Comparison of ENCODE assay signal across 8 cellular contexts in the genomic region with DNA sequence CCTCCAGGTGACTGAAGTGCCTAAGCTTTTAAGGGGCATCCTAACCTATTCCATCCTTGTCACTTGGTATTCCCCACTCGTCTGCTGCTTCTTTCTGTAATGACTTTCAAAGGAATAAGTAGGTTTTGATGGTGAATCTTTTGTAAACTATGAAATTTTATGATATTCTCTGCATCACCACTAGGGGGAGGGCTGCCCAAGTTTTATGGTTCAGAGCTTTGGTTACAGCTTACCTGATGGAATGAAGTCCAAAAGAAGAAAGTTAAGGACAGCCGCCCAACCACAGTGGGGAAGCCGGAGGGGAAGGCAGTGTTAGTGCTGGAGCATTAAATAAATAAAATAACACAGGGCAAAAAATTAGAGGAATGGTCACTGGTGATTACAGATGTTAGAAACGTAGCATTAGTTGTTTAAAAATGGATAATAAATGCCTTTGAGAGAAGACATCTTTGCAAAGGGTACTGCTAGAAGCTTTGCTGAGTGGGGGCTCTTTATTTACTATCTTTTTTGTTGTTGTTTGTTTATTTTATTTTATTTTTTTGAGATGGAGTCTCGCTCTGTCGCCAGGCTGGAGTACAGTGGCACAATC.
DNase-seq lines count a peak whose midpoint lies in the region; ATAC-seq and TF ChIP-seq lines count a peak whose summit lies in the region.

No MANE protein-coding gene starts in this region.

- H3K36me3 ChIP-seq in A673 (ENCODE audit: insufficient read depth, low read length, poor library complexity, severe bottlenecking) = no peaks in the 10 kb centered on the region
- no peaks in the 10 kb centered on the region for H3K36me3 ChIP-seq in IMR-90 (ENCODE audit: control insufficient read depth, insufficient read depth, low read length)
- H3K36me3 ChIP-seq in esophagus squamous epithelium = no peaks in the 10 kb centered on the region

- H2BK20ac ChIP-seq in IMR-90 (ENCODE audit: low read depth, low read length) = no peak overlapping the region

- no peak overlapping the region for H2BK5ac ChIP-seq in IMR-90 (ENCODE audit: low read depth, low read length, poor library complexity, severe bottlenecking)

- no peaks in the 10 kb centered on the region for H4K20me1 ChIP-seq in IMR-90 (ENCODE audit: insufficient read depth, low read length)

- peak; percentile 35; the same call in 1 of the 2 replicates for TF ChIP-seq RAD21 in IMR-90 (IDR thresholded peaks at IDR 0.05; ENCODE audit: low read length)

- TF ChIP-seq CTCF in A673 (conservative IDR thresholded peaks at IDR 0.05; ENCODE audit: low read depth, low read length) = peak; percentile 82
- peak; percentile 59 for TF ChIP-seq CTCF in IMR-90 (conservative IDR thresholded peaks at IDR 0.05; ENCODE audit: low read depth, low read length)
- peak; percentile 44 to 66 (median 57) for TF ChIP-seq CTCF in esophagus squamous epithelium (IDR thresholded peaks at IDR 0.05)

- no peak overlapping the region for H4K91ac ChIP-seq in IMR-90 (ENCODE audit: insufficient read depth, low read depth, low read length)

- no peaks in the 10 kb centered on the region for H3K27me3 ChIP-seq in A673 (replicated peaks; ENCODE audit: insufficient read depth, low read depth, low read length, poor library complexity)
- H3K27me3 ChIP-seq in IMR-90 (ENCODE audit: control insufficient read depth, insufficient read depth, low read length) = no peaks in the 10 kb centered on the region
- no peaks in the 10 kb centered on the region for H3K27me3 ChIP-seq in esophagus squamous epithelium

- no peak overlapping the region for H2BK120ac ChIP-seq in IMR-90 (ENCODE audit: low read depth, low read length)

- intact Hi-C loops in A673 (cut with micrococcal nuclease; ENCODE audit: unreplicated experiment) (loop anchor here (2.0 kb wide), 1 partner anchor 1521 kb away; no protein-coding TSS in a partner anchor), IMR-90 (cut with micrococcal nuclease) (loop anchor here (2.0 kb wide), 1 partner anchor 1521 kb away; no protein-coding TSS in a partner anchor), esophagus squamous epithelium (cut with DNase I) (no loop called here), posterior cingulate gyrus (cut with DNase I) (no loop called here)

- H3K27ac ChIP-seq in A673 (ENCODE audit: low read depth, low read length, poor library complexity, severe bottlenecking) (no peak overlapping the region), IMR-90 (ENCODE audit: insufficient read depth, low read length) (no peak overlapping the region), esophagus squamous epithelium (no peak overlapping the region)

- H3K9me1 ChIP-seq in IMR-90 (ENCODE audit: insufficient read depth, low read length) = no peaks in the 10 kb centered on the region

- no peak overlapping the region for H3K56ac ChIP-seq in IMR-90 (ENCODE audit: extremely low read depth, insufficient read depth, low read length)

- H3K18ac ChIP-seq in IMR-90 (ENCODE audit: low read depth, low read length) = no peak overlapping the region

- in situ Hi-C loops in IMR-90 (cut with MboI; ENCODE audit: low sequenced_read_pairs) = no loop called here

- BruUV-seq in A673 (replicated peaks; lab: Mats Ljungman, UMichigan) (no TSS peak), IMR-90 (replicated peaks; lab: Mats Ljungman, UMichigan) (no TSS peak)

- POLR2A ChIA-PET in A673 (lab: Charles Lee; ENCODE audit: low non-redundant PET) = no interaction called here
- POLR2A ChIA-PET in IMR-90 (lab: Charles Lee; ENCODE audit: unreplicated experiment) = no interaction called here

- H3K9me3 ChIP-seq in A673 (ENCODE audit: low read depth, low read length, poor library complexity, severe bottlenecking) (no peaks in the 10 kb centered on the region), IMR-90 (ENCODE audit: control insufficient read depth, insufficient read depth, low read length) (peaks cover 2% of the 10 kb centered on the region; the same call in 1 of the 2 replicates), esophagus squamous epithelium (no peaks in the 10 kb centered on the region)

- dilution Hi-C loops in IMR-90 (cut with HindIII; ENCODE audit: low sequenced_read_pairs, unreplicated experiment) = no loop called here

- TF ChIP-seq POLR2A in IMR-90 (IDR thresholded peaks at IDR 0.05; ENCODE audit: low read depth, low read length) = no peak
- no peak for TF ChIP-seq POLR2A in esophagus squamous epithelium (IDR thresholded peaks at IDR 0.05)

- no peak overlapping the region for H3K4ac ChIP-seq in IMR-90 (ENCODE audit: low read depth, low read length)

- H3K4me3 ChIP-seq in A673 (ENCODE audit: low read depth, low read length, poor library complexity, severe bottlenecking) (no peak overlapping the region), IMR-90 (ENCODE audit: insufficient read depth, low read depth, low read length) (no peak overlapping the region), esophagus squamous epithelium (no peak overlapping the region)

- H4K5ac ChIP-seq in IMR-90 (ENCODE audit: low read depth, low read length) = no peak overlapping the region

- ATAC-seq in IMR-90 (ENCODE audit: low read depth) (no peak), HG03095 (IDR thresholded peaks at IDR 0.05; ENCODE audit: unreplicated experiment) (no peak), GM21737 (IDR thresholded peaks at IDR 0.05; ENCODE audit: unreplicated experiment) (no peak)

- DNase-seq in A673 (ENCODE audit: low spot score) (peak; percentile 28), ELR (ENCODE audit: low read depth) (peak; percentile 19), IMR-90 (peak; percentile 5), SKM-1 (lab: John Stamatoyannopoulos, UW; ENCODE audit: unreplicated experiment) (peak; percentile 14), esophagus squamous epithelium (lab: John Stamatoyannopoulos, UW) (no peak), posterior cingulate gyrus (peak in 8 of 10 donors; percentile 12 to 68 (median 16))

- H3K9ac ChIP-seq in IMR-90 (ENCODE audit: low read depth, low read length) = no peak overlapping the region

- H2AK5ac ChIP-seq in IMR-90 (ENCODE audit: low read depth, low read length) = no peak overlapping the region

- no peaks in the 10 kb centered on the region for H3K4me1 ChIP-seq in A673 (ENCODE audit: insufficient read depth, low read length, poor library complexity, severe bottlenecking)
- H3K4me1 ChIP-seq in IMR-90 (ENCODE audit: control insufficient read depth, insufficient read depth, low read length) = no peaks in the 10 kb centered on the region
- H3K4me1 ChIP-seq in esophagus squamous epithelium = no peaks in the 10 kb centered on the region

- H2AK9ac ChIP-seq in IMR-90 (replicated peaks; ENCODE audit: low read depth, low read length, poor library complexity) = no peak overlapping the region

- no peak overlapping the region for H3K4me2 ChIP-seq in IMR-90 (ENCODE audit: low read depth, low read length)

- no peak overlapping the region for H2AFZ ChIP-seq in IMR-90 (replicated peaks; ENCODE audit: low read length, poor library complexity)

- CTCF ChIA-PET in A673 (lab: Charles Lee) (interaction anchor here (0.7 kb wide), 1 partner anchor 340 kb away, joined by 5 read pairs; no protein-coding TSS in a partner anchor), IMR-90 (lab: Yijun Ruan, JAX) (interaction anchor here (0.7 to 1.0 kb wide), 4 partner anchors 8 to 58 kb away, joined by 3 to 7 read pairs (median 3); no protein-coding TSS in a partner anchor)

- H3K23ac ChIP-seq in IMR-90 (ENCODE audit: low read depth, low read length) = no peak overlapping the region

- H2BK15ac ChIP-seq in IMR-90 (ENCODE audit: low read depth, low read length) = no peak overlapping the region

- no peak overlapping the region for H3K14ac ChIP-seq in IMR-90 (replicated peaks; ENCODE audit: low read depth, low read length)

- H3K79me1 ChIP-seq in IMR-90 (ENCODE audit: low read depth in 1 of 2, low read length in 2 of 2) = no peaks in the 10 kb centered on the region

- no CpG with 5 or more reads among the region's 6 CpGs for WGBS in IMR-90 (ENCODE audit: extremely low coverage in 2 of 2, insufficient read length in 1 of 2), 2 experiments
- 43 to 44% methylated on average over 6 of the region's 6 CpGs for WGBS in esophagus squamous epithelium, 2 donors

- H4K8ac ChIP-seq in IMR-90 (ENCODE audit: low read depth in 2 of 2, low read length in 2 of 2) = no peak overlapping the region

TF ChIP-seq in IMR-90, 13 proteins besides CTCF, POLR2A, EP300 and RAD21:
- TF ChIP-seq SMC3 (IDR thresholded peaks at IDR 0.05; ENCODE audit: low read depth, low read length) (peak; percentile 32), MXI1 (IDR thresholded peaks at IDR 0.05; ENCODE audit: borderline replicate concordance, low read depth, low read length) (no peak)

Comparison
In these comparisons a context has a peak if more than half of its experiments do, and no peak if none do; other contexts are left out.
1. intact Hi-C loops: an anchor here in A673 (2.0 kb wide) and IMR-90 (2.0 kb wide); none called in esophagus squamous epithelium and posterior cingulate gyrus.